Comparison of ENCODE assay signal across 8 cellular contexts in genomic region chr19:40570313-40571004, GRCh38. TPM values are rescaled to one million over a fixed set of nuclear protein-coding genes. Genes with fewer than 3 reads are reported as not detected.
DNase-seq lines count a peak whose midpoint lies in the region; ATAC-seq and FAIRE-seq lines count a peak whose summit lies in the region.

No MANE protein-coding gene starts in this region.

- H3K27me3 Mint-ChIP-seq in activated CD4-positive, alpha-beta T cell treated with anti-CD3 and anti-CD28 coated beads for 36 hours: peaks cover 19% of the 10 kb centered on the region

- H3K27ac ChIP-seq in cingulate gyrus (ENCODE audit: low read depth, low read length) (peak overlapping the region; percentile 25), layer of hippocampus (ENCODE audit: low read depth, low read length) (peak overlapping the region; percentile 30)

- no peaks in the 10 kb centered on the region for H3K36me3 Mint-ChIP-seq in activated CD4-positive, alpha-beta T cell treated with anti-CD3 and anti-CD28 coated beads for 36 hours (ENCODE audit: low read depth)

- intact Hi-C loops in activated CD4-positive, alpha-beta T cell treated with anti-CD3 and anti-CD28 coated beads for 36 hours (cut with DNase I, micrococcal nuclease): loop anchor here (1.0 to 2.0 kb wide), 11 partner anchors 21 to 167 kb away; partner anchors contain the start of genes BLVRB (in 1 of the 2) and COQ8B (in 1 of the 2)

- POLR2A ChIA-PET in activated CD4-positive, alpha-beta T cell treated with anti-CD3 and anti-CD28 coated beads for 36 hours (lab: Charles Lee): interaction anchor here (0.6 to 0.8 kb wide), 3 partner anchors 15 to 35 kb away, joined by 4 to 5 read pairs (median 4); no protein-coding TSS in a partner anchor

- DNase-seq in Ammon's horn (ENCODE audit: low spot score): peak; percentile 99
- peak; percentile 99 for DNase-seq in GM19239 (ENCODE audit: insufficient read length, low spot score)
- peak; percentile 96 for DNase-seq in NCI-H510A (lab: John Stamatoyannopoulos, UW)
- peak; percentile 97 for DNase-seq in activated CD4-positive, alpha-beta T cell treated with anti-CD3 and anti-CD28 coated beads for 36 hours
- peak; percentile 84 to 94 (median 88) for DNase-seq in stimulated activated CD4-positive, alpha-beta T cell treated with anti-CD3 and anti-CD28 coated beads, Interleukin-1b, Interleukin-23, amount 100 ng/mL, for 24 hours (ENCODE audit: low read depth in 4 of 4, low spot score in 1 of 4)

- H3K27me3 ChIP-seq in layer of hippocampus (ENCODE audit: control insufficient read depth, insufficient read depth, low read length): no peaks in the 10 kb centered on the region

- FAIRE-seq in GM19239 (lab: Jason Lieb, UNC): peak; percentile 100

- peak overlapping the region; percentile 50 for H3K4me3 Mint-ChIP-seq in activated CD4-positive, alpha-beta T cell treated with anti-CD3 and anti-CD28 coated beads for 36 hours

- H3K27ac Mint-ChIP-seq in activated CD4-positive, alpha-beta T cell treated with anti-CD3 and anti-CD28 coated beads for 36 hours: peak overlapping the region; percentile 7

- no peaks in the 10 kb centered on the region for H3K9me3 Mint-ChIP-seq in activated CD4-positive, alpha-beta T cell treated with anti-CD3 and anti-CD28 coated beads for 36 hours (ENCODE audit: low read depth)

- peaks cover 12% of the 10 kb centered on the region for H3K4me1 Mint-ChIP-seq in activated CD4-positive, alpha-beta T cell treated with anti-CD3 and anti-CD28 coated beads for 36 hours

- peak; percentile 93 for ATAC-seq in HG03439 (IDR thresholded peaks at IDR 0.05; ENCODE audit: unreplicated experiment)
- ATAC-seq in activated CD4-positive, alpha-beta T cell treated with anti-CD3 and anti-CD28 coated beads for 36 hours: peak; percentile 94

- CTCF ChIA-PET in activated CD4-positive, alpha-beta T cell treated with anti-CD3 and anti-CD28 coated beads for 36 hours (lab: Charles Lee): interaction anchor here (0.6 to 1.9 kb wide), 7 partner anchors 21 to 380 kb away, joined by 3 to 5 read pairs (median 3); no protein-coding TSS in a partner anchor

RNA-seq across cellular contexts. Expression of gene SHKBP1, which starts 6.2 kb away (rescaled TPM):
- 100 to 1,000 TPM; 100 to 155 TPM for total RNA-seq in activated CD4-positive, alpha-beta T cell treated with anti-CD3 and anti-CD28 coated beads for 36 hours

RNA-seq across cellular contexts. Expression of gene LTBP4, which starts 30.7 kb away (rescaled TPM):
- total RNA-seq in activated CD4-positive, alpha-beta T cell treated with anti-CD3 and anti-CD28 coated beads for 36 hours: 100 to 1,000 TPM; 142 to 145 TPM

Comparison
In these comparisons a context has a peak if more than half of its experiments do, and no peak if none do; other contexts are left out.
1. Peak in every context shown above with its lines: DNase-seq, ATAC-seq and H3K27ac ChIP-seq.